23 cellular contexts compared by ENCODE assay signal in genomic region chr11:106070606-106071005, GRCh38.
"Had no signal": no experiment of that assay in that cellular context is flagged by ENCODE, and none has a peak within 500 bp of the region (broad histone marks: within the 10 kb centered on the region; RNA-seq: fewer than 3 reads in every experiment).

No MANE protein-coding gene starts in this region.

- H3K27me3 ChIP-seq: brain microvascular endothelial cell, MG63 had no signal

- H3K4me3 Mint-ChIP-seq: activated naive CD4-positive, alpha-beta T cell treated with anti-CD3 and anti-CD28 coated beads for 36 hours; activated naive CD8-positive, alpha-beta T cell; activated T-cell treated with anti-CD3 and anti-CD28 coated beads, Interleukin-2, amount 50 U/mL, for 4 hours; T-helper 1 cell treated with Interleukin-12 subunit alpha and Interleukin-12 subunit beta and Interleukin-4 antibody, amounts not matched to agents 30 μg/mL and 1 μg/mL, for 36 hours had no signal

- DNase-seq: activated CD4-positive, alpha-beta T cell treated with anti-CD3 and anti-CD28 coated beads for 48 hours; activated CD4-positive, alpha-beta T cell treated with anti-CD3 and anti-CD28 coated beads, Interleukin-2, amount 50 U/mL, for 48 hours; activated CD4-positive, CD25-positive, alpha-beta regulatory T cell treated with anti-CD3 and anti-CD28 coated beads, Interleukin-2, amount 50 U/mL, for 72 hours; activated gamma-delta T cell; activated naive CD4-positive, alpha-beta T cell treated with anti-CD3 and anti-CD28 coated beads for 36 hours; activated T-cell treated with anti-CD3 and anti-CD28 coated beads, Interleukin-2, amount 50 U/mL, for 4 hours; brain microvascular endothelial cell; caudate nucleus; MG63; NCI-H1048; NCI-H1417; NCI-H2029; NCI-H2107; NCI-H2171 treated with DMSO at 0.1 percent for 48 hours; NCI-H226; NCI-H510A; NCI-H526 treated with DMSO at 0.1 percent for 48 hours; NCI-H82; SW 1271 had no signal

- H3K9ac ChIP-seq: KMS-11 had no signal

- ATAC-seq: activated T-cell treated with anti-CD3 and anti-CD28 coated beads, Interleukin-2, amount 50 U/mL, for 4 hours had no signal

- H3K9me3 Mint-ChIP-seq: activated naive CD4-positive, alpha-beta T cell treated with anti-CD3 and anti-CD28 coated beads for 36 hours; activated T-cell treated with anti-CD3 and anti-CD28 coated beads, Interleukin-2, amount 50 U/mL, for 4 hours; T-helper 1 cell treated with Interleukin-12 subunit alpha and Interleukin-12 subunit beta and Interleukin-4 antibody, amounts not matched to agents 30 μg/mL and 1 μg/mL, for 36 hours had no signal

- H3K4me2 ChIP-seq: KMS-11 had no signal

- H3K36me3 ChIP-seq: brain microvascular endothelial cell, MG63 had no signal

- H3K27ac ChIP-seq: brain microvascular endothelial cell, KMS-11, SK-N-MC had no signal

- H3K4me3 ChIP-seq: MG63, SK-N-MC had no signal

- H3K27me3 Mint-ChIP-seq: activated naive CD8-positive, alpha-beta T cell had no signal

- H3K9me3 ChIP-seq: MG63 had no signal

- H3K27ac Mint-ChIP-seq: activated naive CD4-positive, alpha-beta T cell treated with anti-CD3 and anti-CD28 coated beads for 36 hours; activated naive CD8-positive, alpha-beta T cell; T-helper 1 cell treated with Interleukin-12 subunit alpha and Interleukin-12 subunit beta and Interleukin-4 antibody, amounts not matched to agents 30 μg/mL and 1 μg/mL, for 36 hours had no signal
